8 cellular contexts compared by ENCODE assay signal in the genomic region with DNA sequence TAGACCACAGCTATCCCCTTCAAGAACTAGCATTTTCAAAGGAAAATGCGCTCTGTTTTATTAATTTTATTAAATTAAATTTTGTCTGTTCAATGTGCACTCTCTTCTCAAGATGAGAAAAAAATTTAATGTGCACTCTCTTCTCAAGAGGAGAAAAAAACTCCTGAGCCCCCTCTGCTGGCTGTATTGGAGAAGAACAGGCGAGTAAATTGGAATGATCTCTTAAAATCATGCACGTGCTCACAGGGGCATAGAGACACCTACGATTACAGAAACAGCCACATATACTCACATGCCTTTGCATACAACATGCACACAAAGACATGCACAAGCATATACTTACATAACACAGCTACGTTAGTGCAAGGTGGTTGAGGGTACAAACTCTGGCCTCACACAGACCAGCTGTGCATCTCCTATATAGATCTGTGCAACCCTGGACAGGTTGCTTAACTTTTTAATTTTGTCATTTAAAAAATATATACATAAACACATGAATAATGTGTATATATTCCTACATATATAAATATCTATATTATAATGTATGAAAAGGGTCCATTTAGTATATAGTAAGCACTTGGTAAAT.
DNase-seq lines count a peak whose midpoint lies in the region; ATAC-seq, FAIRE-seq and TF ChIP-seq lines count a peak whose summit lies in the region.

No MANE protein-coding gene starts in this region.

- 5 to 10% (median 6%) methylated on average over 5 of the region's 5 CpGs for WGBS in psoas muscle, 3 donors

- H3K4me3 ChIP-seq in HL-60 (replicated peaks; ENCODE audit: insufficient read depth, low read length) (no peak overlapping the region), psoas muscle (no peak overlapping the region)

- H3K9me3 ChIP-seq in psoas muscle, result peaks cover 1% of the 10 kb centered on the region

- H3K27me3 ChIP-seq in HL-60 (ENCODE audit: insufficient read depth, poor library complexity, severe bottlenecking) (no peaks in the 10 kb centered on the region), psoas muscle (ENCODE audit: insufficient read depth in 3 of 3, low read length in 2 of 3) (peaks cover 0 to 3% (median 0%) of the 10 kb centered on the region in 3 donors)

- TF ChIP-seq CTCF in HL-60 (IDR thresholded peaks at IDR 0.05; ENCODE audit: insufficient read depth, low read length) (peak; percentile 1), psoas muscle (IDR thresholded peaks at IDR 0.05) (peak; percentile 58)

- no peaks in the 10 kb centered on the region for H3K4me1 ChIP-seq in psoas muscle

- intact Hi-C loops in psoas muscle (cut with DNase I), result loop anchor here in 1 of 2 donors (5.0 kb wide), 1 partner anchor 84 kb away; no protein-coding TSS in a partner anchor

- no peak overlapping the region for H3K27ac ChIP-seq in HL-60 (replicated peaks)
- no peak overlapping the region for H3K27ac ChIP-seq in psoas muscle

- ATAC-seq in GM18867 (IDR thresholded peaks at IDR 0.05; ENCODE audit: unreplicated experiment) (peak; percentile 88), psoas muscle (no peak)

- no peaks in the 10 kb centered on the region for H3K36me3 ChIP-seq in psoas muscle (ENCODE audit: insufficient read depth in 1 of 2, low read depth in 1 of 2)

- peak; percentile 39 for DNase-seq in D341Med (ENCODE audit: low spot score)
- DNase-seq in HL-60 (ENCODE audit: low read depth in 1 of 2, low spot score in 1 of 2), result peak; percentile 6 to 30
- peak; percentile 16 for DNase-seq in T follicular helper cell (ENCODE audit: low read depth)
- peak; percentile 21 for DNase-seq in fibroblast of peridontal ligament (ENCODE audit: extremely low read depth)
- DNase-seq in psoas muscle, result no peak
- no peak for DNase-seq in GM12892 (ENCODE audit: insufficient read length)
- DNase-seq in effector CD8-positive, alpha-beta T cell (lab: John Stamatoyannopoulos, UW), result no peak

- no peak for TF ChIP-seq POLR2A in GM12892 (IDR thresholded peaks at IDR 0.05; ENCODE audit: low read depth, low read length)

- no peak for FAIRE-seq in GM12892 (lab: Jason Lieb, UNC)

Comparison
In these comparisons a context has a peak if more than half of its experiments do, and no peak if none do; other contexts are left out.
1. DNase-seq: peak in D341Med (single experiment), HL-60 (2 of 2), T follicular helper cell (single experiment) and fibroblast of peridontal ligament (single experiment); none in psoas muscle (0 of 2), GM12892 (single experiment) and effector CD8-positive, alpha-beta T cell (single experiment).